Comparison of ENCODE assay signal across 8 cellular contexts in the genomic region with DNA sequence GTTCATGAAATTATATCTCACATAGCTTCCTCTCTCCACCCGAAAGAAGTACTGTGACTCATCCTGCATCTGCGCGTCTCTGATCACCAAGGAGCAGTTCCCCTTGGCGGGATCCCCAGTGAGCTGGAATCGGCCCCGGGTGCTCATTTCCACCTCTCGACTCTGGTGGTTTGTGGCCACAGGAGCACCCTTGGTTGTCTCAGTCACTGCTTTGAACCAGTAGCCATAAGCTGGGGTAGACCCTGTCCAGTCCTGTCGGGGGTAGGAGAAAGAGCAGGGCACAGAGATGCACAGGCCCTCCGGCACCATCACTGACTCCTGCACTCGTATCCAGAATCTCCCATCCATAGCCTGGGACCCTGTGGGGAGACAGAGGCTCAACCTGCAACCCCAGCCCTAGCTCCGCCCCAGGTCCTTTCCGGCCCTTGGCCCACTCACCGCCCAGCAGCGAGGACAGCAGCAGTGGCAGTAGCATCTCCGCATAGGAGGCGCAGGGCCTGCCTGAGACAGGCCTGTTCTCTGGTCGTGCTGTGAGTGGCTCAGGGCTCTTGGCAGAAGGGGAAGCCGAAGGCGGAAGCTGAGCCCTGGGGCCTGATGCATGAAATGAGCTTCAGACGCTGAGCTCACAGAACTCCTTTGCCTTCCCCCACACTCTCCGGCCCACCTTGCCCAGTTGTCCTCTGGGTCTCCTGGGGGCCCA. TPM values are rescaled to one million over a fixed set of nuclear protein-coding genes. Genes with fewer than 3 reads are reported as not detected.
DNase-seq lines count a peak whose midpoint lies in the region; ATAC-seq and TF ChIP-seq lines count a peak whose summit lies in the region.

A gene with protein sequence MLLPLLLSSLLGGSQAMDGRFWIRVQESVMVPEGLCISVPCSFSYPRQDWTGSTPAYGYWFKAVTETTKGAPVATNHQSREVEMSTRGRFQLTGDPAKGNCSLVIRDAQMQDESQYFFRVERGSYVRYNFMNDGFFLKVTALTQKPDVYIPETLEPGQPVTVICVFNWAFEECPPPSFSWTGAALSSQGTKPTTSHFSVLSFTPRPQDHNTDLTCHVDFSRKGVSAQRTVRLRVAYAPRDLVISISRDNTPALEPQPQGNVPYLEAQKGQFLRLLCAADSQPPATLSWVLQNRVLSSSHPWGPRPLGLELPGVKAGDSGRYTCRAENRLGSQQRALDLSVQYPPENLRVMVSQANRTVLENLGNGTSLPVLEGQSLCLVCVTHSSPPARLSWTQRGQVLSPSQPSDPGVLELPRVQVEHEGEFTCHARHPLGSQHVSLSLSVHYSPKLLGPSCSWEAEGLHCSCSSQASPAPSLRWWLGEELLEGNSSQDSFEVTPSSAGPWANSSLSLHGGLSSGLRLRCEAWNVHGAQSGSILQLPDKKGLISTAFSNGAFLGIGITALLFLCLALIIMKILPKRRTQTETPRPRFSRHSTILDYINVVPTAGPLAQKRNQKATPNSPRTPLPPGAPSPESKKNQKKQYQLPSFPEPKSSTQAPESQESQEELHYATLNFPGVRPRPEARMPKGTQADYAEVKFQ (minus strand): TSS at position 536 of the 700 bp plus-strand sequence. CDS start 61 bp downstream, at position 475.

- H3K4me1 ChIP-seq in effector memory CD4-positive, alpha-beta T cell (ENCODE audit: control insufficient read depth, insufficient read depth, low read length, poor library complexity, severe bottlenecking): peaks cover 2% of the 10 kb centered on the region

- intact Hi-C loops in CD4-positive, alpha-beta T cell (cut with DNase I, micrococcal nuclease): no loop called here

- ATAC-seq in HG03175 (IDR thresholded peaks at IDR 0.05; ENCODE audit: unreplicated experiment): peak; percentile 72
- ATAC-seq in WTC11: peak; percentile 36
- no peak for ATAC-seq in CD4-positive, alpha-beta T cell (ENCODE audit: poor library complexity)
- ATAC-seq in GM18520 (IDR thresholded peaks at IDR 0.05; ENCODE audit: unreplicated experiment): no peak

- H3K4me3 Mint-ChIP-seq in WTC11: no peak within 1 kb of the TSS
- H3K4me3 Mint-ChIP-seq in CD4-positive, alpha-beta T cell: no peak within 1 kb of the TSS

- H3K4me1 Mint-ChIP-seq in WTC11: peaks cover 6% of the 10 kb centered on the region; the same call in 1 of the 2 replicates
- H3K4me1 Mint-ChIP-seq in CD4-positive, alpha-beta T cell (ENCODE audit: low read depth): no peaks in the 10 kb centered on the region

- TF ChIP-seq CTCF in WTC11 (IDR thresholded peaks at IDR 0.05): no peak
- no peak for TF ChIP-seq CTCF in CD4-positive, alpha-beta T cell (IDR thresholded peaks at IDR 0.05)

- H3K4me3 ChIP-seq in effector memory CD4-positive, alpha-beta T cell (ENCODE audit: insufficient read depth, low read depth, low read length, poor library complexity, severe bottlenecking): no peak within 1 kb of the TSS

- CTCF ChIA-PET in WTC11 (lab: Charles Lee): interaction anchor here (0.7 to 2.2 kb wide), 10 partner anchors 10 to 619 kb away, joined by 3 to 11 read pairs (median 5); no protein-coding TSS in a partner anchor
- CTCF ChIA-PET in CD4-positive, alpha-beta T cell (lab: Charles Lee): no interaction called here

- H3K36me3 Mint-ChIP-seq in WTC11: no peaks in the 10 kb centered on the region; the same call in 1 of the 2 replicates
- H3K36me3 Mint-ChIP-seq in CD4-positive, alpha-beta T cell (ENCODE audit: low read depth): no peaks in the 10 kb centered on the region

- no peak within 1 kb of the TSS for H3K27ac ChIP-seq in CD4-positive, alpha-beta T cell (ENCODE audit: low read depth, low read length)
- H3K27ac ChIP-seq in effector memory CD4-positive, alpha-beta T cell (ENCODE audit: insufficient read depth, low read length, poor library complexity, severe bottlenecking): no peak within 1 kb of the TSS

- H3K36me3 ChIP-seq in effector memory CD4-positive, alpha-beta T cell (ENCODE audit: control insufficient read depth, insufficient read depth, low read length): no peaks in the 10 kb centered on the region

- peak; percentile 17 for DNase-seq in activated gamma-delta T cell treated with Interleukin-2 at 50 U/mL for 16 hours
- no peak for DNase-seq in activated gamma-delta T cell (lab: John Stamatoyannopoulos, UW)
- DNase-seq in WTC11 (ENCODE audit: low spot score): peak; percentile 31
- peak; percentile 29 for DNase-seq in mucosa of gallbladder (ENCODE audit: low spot score)
- no peak for DNase-seq in CD4-positive, alpha-beta T cell
- no peak for DNase-seq in effector memory CD4-positive, alpha-beta T cell

- peaks cover 29% of the 10 kb centered on the region for H3K27me3 Mint-ChIP-seq in WTC11 (ENCODE audit: low read depth)
- H3K27me3 Mint-ChIP-seq in CD4-positive, alpha-beta T cell: peaks cover 29% of the 10 kb centered on the region

- H3K27me3 ChIP-seq in CD4-positive, alpha-beta T cell (ENCODE audit: control insufficient read depth, insufficient read depth, low read length): peaks cover 7% of the 10 kb centered on the region
- H3K27me3 ChIP-seq in effector memory CD4-positive, alpha-beta T cell (replicated peaks; ENCODE audit: control insufficient read depth, insufficient read depth, low read length, poor library complexity, severe bottlenecking): peaks cover 10% of the 10 kb centered on the region

- peaks cover 3% of the 10 kb centered on the region; the same call in 1 of the 2 replicates for H3K9me3 Mint-ChIP-seq in WTC11
- no peaks in the 10 kb centered on the region for H3K9me3 Mint-ChIP-seq in CD4-positive, alpha-beta T cell

- no peaks in the 10 kb centered on the region for H3K9me3 ChIP-seq in CD4-positive, alpha-beta T cell (ENCODE audit: control insufficient read depth, low read length)
- H3K9me3 ChIP-seq in effector memory CD4-positive, alpha-beta T cell (ENCODE audit: control insufficient read depth, low read length): no peaks in the 10 kb centered on the region

- peak within 1 kb of the TSS; percentile 74; the same call in 1 of the 2 replicates for H3K27ac Mint-ChIP-seq in WTC11
- no peak within 1 kb of the TSS for H3K27ac Mint-ChIP-seq in CD4-positive, alpha-beta T cell

- POLR2A ChIA-PET in WTC11 (lab: Charles Lee): no interaction called here
- POLR2A ChIA-PET in CD4-positive, alpha-beta T cell (lab: Charles Lee): no interaction called here

TF ChIP-seq in WTC11, 78 proteins besides CTCF, POLR2A, EP300 and RAD21 (continues in another document):
- TF ChIP-seq MYBL2 (CRISPR knock-in tag; IDR thresholded peaks at IDR 0.05): no peak
- TF ChIP-seq NR1H2 (CRISPR knock-in tag; IDR thresholded peaks at IDR 0.05): no peak
- TF ChIP-seq, protein P1, sequence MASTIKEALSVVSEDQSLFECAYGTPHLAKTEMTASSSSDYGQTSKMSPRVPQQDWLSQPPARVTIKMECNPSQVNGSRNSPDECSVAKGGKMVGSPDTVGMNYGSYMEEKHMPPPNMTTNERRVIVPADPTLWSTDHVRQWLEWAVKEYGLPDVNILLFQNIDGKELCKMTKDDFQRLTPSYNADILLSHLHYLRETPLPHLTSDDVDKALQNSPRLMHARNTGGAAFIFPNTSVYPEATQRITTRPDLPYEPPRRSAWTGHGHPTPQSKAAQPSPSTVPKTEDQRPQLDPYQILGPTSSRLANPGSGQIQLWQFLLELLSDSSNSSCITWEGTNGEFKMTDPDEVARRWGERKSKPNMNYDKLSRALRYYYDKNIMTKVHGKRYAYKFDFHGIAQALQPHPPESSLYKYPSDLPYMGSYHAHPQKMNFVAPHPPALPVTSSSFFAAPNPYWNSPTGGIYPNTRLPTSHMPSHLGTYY (CRISPR knock-in tag; IDR thresholded peaks at IDR 0.05): no peak
- TF ChIP-seq NR3C1 (CRISPR knock-in tag; conservative IDR thresholded peaks at IDR 0.05; ENCODE audit: low read depth): no peak
- TF ChIP-seq TCF7 (CRISPR knock-in tag; IDR thresholded peaks at IDR 0.05; ENCODE audit: low read depth): no peak
- TF ChIP-seq SMAD4 (CRISPR knock-in tag; IDR thresholded peaks at IDR 0.05): no peak
- no peak for TF ChIP-seq TEAD4 (CRISPR knock-in tag; IDR thresholded peaks at IDR 0.05)
- TF ChIP-seq, protein P2, sequence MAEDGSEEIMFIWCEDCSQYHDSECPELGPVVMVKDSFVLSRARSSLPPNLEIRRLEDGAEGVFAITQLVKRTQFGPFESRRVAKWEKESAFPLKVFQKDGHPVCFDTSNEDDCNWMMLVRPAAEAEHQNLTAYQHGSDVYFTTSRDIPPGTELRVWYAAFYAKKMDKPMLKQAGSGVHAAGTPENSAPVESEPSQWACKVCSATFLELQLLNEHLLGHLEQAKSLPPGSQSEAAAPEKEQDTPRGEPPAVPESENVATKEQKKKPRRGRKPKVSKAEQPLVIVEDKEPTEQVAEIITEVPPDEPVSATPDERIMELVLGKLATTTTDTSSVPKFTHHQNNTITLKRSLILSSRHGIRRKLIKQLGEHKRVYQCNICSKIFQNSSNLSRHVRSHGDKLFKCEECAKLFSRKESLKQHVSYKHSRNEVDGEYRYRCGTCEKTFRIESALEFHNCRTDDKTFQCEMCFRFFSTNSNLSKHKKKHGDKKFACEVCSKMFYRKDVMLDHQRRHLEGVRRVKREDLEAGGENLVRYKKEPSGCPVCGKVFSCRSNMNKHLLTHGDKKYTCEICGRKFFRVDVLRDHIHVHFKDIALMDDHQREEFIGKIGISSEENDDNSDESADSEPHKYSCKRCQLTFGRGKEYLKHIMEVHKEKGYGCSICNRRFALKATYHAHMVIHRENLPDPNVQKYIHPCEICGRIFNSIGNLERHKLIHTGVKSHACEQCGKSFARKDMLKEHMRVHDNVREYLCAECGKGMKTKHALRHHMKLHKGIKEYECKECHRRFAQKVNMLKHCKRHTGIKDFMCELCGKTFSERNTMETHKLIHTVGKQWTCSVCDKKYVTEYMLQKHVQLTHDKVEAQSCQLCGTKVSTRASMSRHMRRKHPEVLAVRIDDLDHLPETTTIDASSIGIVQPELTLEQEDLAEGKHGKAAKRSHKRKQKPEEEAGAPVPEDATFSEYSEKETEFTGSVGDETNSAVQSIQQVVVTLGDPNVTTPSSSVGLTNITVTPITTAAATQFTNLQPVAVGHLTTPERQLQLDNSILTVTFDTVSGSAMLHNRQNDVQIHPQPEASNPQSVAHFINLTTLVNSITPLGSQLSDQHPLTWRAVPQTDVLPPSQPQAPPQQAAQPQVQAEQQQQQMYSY (CRISPR knock-in tag; IDR thresholded peaks at IDR 0.05): no peak
- TF ChIP-seq, protein P3, sequence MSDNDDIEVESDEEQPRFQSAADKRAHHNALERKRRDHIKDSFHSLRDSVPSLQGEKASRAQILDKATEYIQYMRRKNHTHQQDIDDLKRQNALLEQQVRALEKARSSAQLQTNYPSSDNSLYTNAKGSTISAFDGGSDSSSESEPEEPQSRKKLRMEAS (CRISPR knock-in tag; IDR thresholded peaks at IDR 0.05): no peak
- no peak for TF ChIP-seq CREM (CRISPR knock-in tag; IDR thresholded peaks at IDR 0.05)
- no peak for TF ChIP-seq IRF2 (CRISPR knock-in tag; IDR thresholded peaks at IDR 0.05; ENCODE audit: borderline replicate concordance, low read depth)

RNA-seq across cellular contexts. Expression of the gene that starts here (rescaled TPM):
- total RNA-seq in WTC11 (2021) (0.44 TPM in 1 of 3 replicates, not detected in the others), mucosa of gallbladder (12.9 TPM)
- total RNA-seq in CD4-positive, alpha-beta T cell: under 1 TPM; 0.39 to 0.58 TPM

Comparison
In these comparisons a context has a peak if more than half of its experiments do, and no peak if none do; other contexts are left out.
1. DNase-seq: peak in activated gamma-delta T cell treated with Interleukin-2 at 50 U/mL for 16 hours (single experiment) and mucosa of gallbladder (single experiment); none in activated gamma-delta T cell (single experiment), CD4-positive, alpha-beta T cell (0 of 10) and effector memory CD4-positive, alpha-beta T cell (0 of 3).
2. Peak in DNase-seq and ATAC-seq in WTC11; RNA of the gene not detected or under 1 TPM.